8 cellular contexts compared by ENCODE assay signal in the genomic region with DNA sequence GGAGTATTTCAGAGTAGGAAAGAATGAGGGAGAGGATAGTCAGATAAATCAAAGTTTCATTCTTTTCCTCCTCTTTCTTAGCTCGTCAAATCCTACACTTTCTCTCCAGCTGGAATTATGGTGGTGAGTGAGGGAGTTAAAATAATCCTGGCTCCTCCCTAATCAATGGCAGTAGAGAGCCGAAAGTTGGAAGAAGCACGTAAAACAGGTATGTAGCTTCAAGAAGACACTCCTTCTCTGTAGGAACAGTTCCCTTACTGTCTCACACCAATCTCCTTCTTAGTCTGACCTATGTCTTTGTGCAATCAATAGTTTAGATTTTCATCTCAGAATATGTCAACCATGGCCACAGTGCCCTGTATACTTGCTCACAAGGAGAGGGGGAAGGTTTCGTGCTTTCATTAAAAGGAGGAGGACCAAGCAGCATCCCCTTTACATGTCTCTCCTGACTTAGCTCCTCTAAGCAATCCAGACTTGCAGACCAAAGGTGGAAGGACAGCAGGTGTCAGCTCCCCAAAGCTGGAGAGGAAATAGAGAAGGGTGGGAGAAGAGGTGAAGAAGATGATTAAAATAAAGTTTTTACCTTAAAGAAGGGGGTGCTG. TPM values are rescaled to one million over a fixed set of nuclear protein-coding genes. Genes with fewer than 3 reads are reported as not detected.
DNase-seq lines count a peak whose midpoint lies in the region; ATAC-seq and TF ChIP-seq lines count a peak whose summit lies in the region.

No MANE protein-coding gene starts in this region.

- no peaks in the 10 kb centered on the region for H3K9me3 Mint-ChIP-seq in progenitor cell of endocrine pancreas (ENCODE audit: low read depth)

- no peak for ATAC-seq in GM21381 (IDR thresholded peaks at IDR 0.05; ENCODE audit: unreplicated experiment)
- no peak for ATAC-seq in HG02870 (IDR thresholded peaks at IDR 0.05; ENCODE audit: unreplicated experiment)
- no peak for ATAC-seq in HG03565 (IDR thresholded peaks at IDR 0.05; ENCODE audit: unreplicated experiment)

- peaks cover 2 to 8% of the 10 kb centered on the region in 2 donors for H3K4me1 ChIP-seq in esophagus (ENCODE audit: control insufficient read depth in 2 of 2, insufficient read depth in 2 of 2, low read length in 1 of 2)

- peak overlapping the region; percentile 91 for H3K27ac ChIP-seq in RWPE1
- H3K27ac ChIP-seq in esophagus (ENCODE audit: low read depth in 2 of 2, low read length in 1 of 2) = peak overlapping the region; percentile 95

- peak overlapping the region; percentile 91 for H3K4me3 Mint-ChIP-seq in progenitor cell of endocrine pancreas (ENCODE audit: low read depth)

- peak overlapping the region; percentile 99 for H3K27ac Mint-ChIP-seq in progenitor cell of endocrine pancreas

- POLR2A ChIA-PET in RWPE1 (lab: Yijun Ruan, JAX; ENCODE audit: low non-redundant PET) = interaction anchor here (0.9 to 1.7 kb wide), 2 partner anchors 10 to 24 kb away, joined by 3 to 7 read pairs; a partner anchor contains a TSS

- DNase-seq in GM12865 (ENCODE audit: low read depth) (no peak), RWPE1 (ENCODE audit: low spot score) (peak; percentile 13), progenitor cell of endocrine pancreas (ENCODE audit: low spot score, unreplicated experiment) (no peak), OCI-M2 (lab: John Stamatoyannopoulos, UW; ENCODE audit: unreplicated experiment) (no peak)

- peaks cover 0 to 8% of the 10 kb centered on the region in 2 donors for H3K36me3 ChIP-seq in esophagus (ENCODE audit: control insufficient read depth in 2 of 2, insufficient read depth in 2 of 2, low read length in 1 of 2)

- peaks cover 50% of the 10 kb centered on the region for H3K4me1 Mint-ChIP-seq in progenitor cell of endocrine pancreas (ENCODE audit: low read depth)

- no peaks in the 10 kb centered on the region for H3K27me3 ChIP-seq in esophagus (ENCODE audit: control insufficient read depth in 1 of 2, insufficient read depth in 2 of 2, low read length in 2 of 2)

- H3K27me3 Mint-ChIP-seq in progenitor cell of endocrine pancreas = no peaks in the 10 kb centered on the region

- 14 to 15% methylated on average over 4 of the region's 4 CpGs for WGBS in esophagus, 2 donors

- TF ChIP-seq CTCF in GM12865 (IDR thresholded peaks at IDR 0.05; ENCODE audit: insufficient read depth, low read depth, low read length, missing control alignments) = no peak
- TF ChIP-seq CTCF in RWPE1 (conservative IDR thresholded peaks at IDR 0.05; ENCODE audit: low read depth) = no peak
- TF ChIP-seq CTCF in progenitor cell of endocrine pancreas (IDR thresholded peaks at IDR 0.05; ENCODE audit: unreplicated experiment) = no peak

- H3K9me3 ChIP-seq in esophagus (ENCODE audit: control insufficient read depth in 2 of 2, insufficient read depth in 1 of 2, low read depth in 1 of 2, low read length in 1 of 2) = no peaks in the 10 kb centered on the region

- peak overlapping the region; percentile 59 for H3K4me3 ChIP-seq in GM12865 (ENCODE audit: low read depth, low read length)
- peak overlapping the region; percentile 48 to 79 for H3K4me3 ChIP-seq in esophagus (ENCODE audit: low read depth in 1 of 2, low read length in 2 of 2)

- peaks cover 7% of the 10 kb centered on the region for H3K36me3 Mint-ChIP-seq in progenitor cell of endocrine pancreas (ENCODE audit: insufficient read depth)

- CTCF ChIA-PET in RWPE1 (lab: Yijun Ruan, JAX) = interaction anchor here (0.6 to 2.4 kb wide), 10 partner anchors 9 to 447 kb away, joined by 3 to 17 read pairs (median 3); a partner anchor contains a TSS

RNA-seq across cellular contexts. Expression of a gene that starts 0.9 kb away (rescaled TPM):
- 10 to 100 TPM; 17.2 to 21.3 TPM for polyA plus RNA-seq in esophagus
- 28.3 and 32.5 TPM in 2 replicates for total RNA-seq in progenitor cell of endocrine pancreas

RNA-seq across cellular contexts. Expression of a gene that starts 2.4 kb away (rescaled TPM):
- polyA plus RNA-seq in esophagus = 10 to 100 TPM in 1 of 2 donors, 1 to 10 TPM in 1; 7.2 to 10.1 TPM
- total RNA-seq in progenitor cell of endocrine pancreas = 23.8 and 24.4 TPM in 2 replicates

RNA-seq across cellular contexts. Expression of a gene that starts 23.7 kb away (rescaled TPM):
- 10 to 100 TPM; 14.4 to 17.5 TPM for polyA plus RNA-seq in esophagus
- total RNA-seq in progenitor cell of endocrine pancreas = 3.5 TPM in 2 replicates

RNA-seq across cellular contexts. Expression of a gene that starts 30.6 kb away (rescaled TPM):
- polyA plus RNA-seq in esophagus = 100 to 1,000 TPM; 111 to 159 TPM
- total RNA-seq in progenitor cell of endocrine pancreas = 0.91 and 0.93 TPM in 2 replicates

RNA-seq across cellular contexts. Expression of a gene that starts 31.2 kb away (rescaled TPM):
- polyA plus RNA-seq in esophagus = 10 to 100 TPM; 35.5 to 39.4 TPM
- 187 and 203 TPM in 2 replicates for total RNA-seq in progenitor cell of endocrine pancreas
